Comparison of ENCODE assay signal across 1 cellular context in the genomic region with DNA sequence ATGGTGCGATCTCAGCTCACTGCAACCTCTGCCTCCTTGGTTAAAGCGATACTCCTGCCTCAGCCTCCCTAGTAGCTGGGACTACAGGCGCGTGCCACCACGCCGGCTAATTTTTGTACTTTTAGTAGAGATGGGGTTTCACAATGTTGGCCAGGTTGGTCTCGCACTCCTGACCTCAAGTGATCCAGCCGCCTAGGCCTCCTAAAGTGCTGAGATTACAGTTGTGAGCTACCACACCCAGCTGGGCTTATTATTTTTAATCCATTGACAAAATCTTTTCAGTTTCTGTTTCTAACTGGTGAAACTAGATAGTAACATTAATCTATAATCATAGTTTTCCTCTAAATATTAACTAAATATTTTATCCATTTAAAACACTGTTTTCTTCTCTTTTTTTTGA.
TF ChIP-seq lines count a peak whose summit lies in the region.

No MANE protein-coding gene starts in this region.

TF ChIP-seq in K562, 482 proteins besides CTCF, POLR2A, EP300 and RAD21:
- TF ChIP-seq, protein P1, sequence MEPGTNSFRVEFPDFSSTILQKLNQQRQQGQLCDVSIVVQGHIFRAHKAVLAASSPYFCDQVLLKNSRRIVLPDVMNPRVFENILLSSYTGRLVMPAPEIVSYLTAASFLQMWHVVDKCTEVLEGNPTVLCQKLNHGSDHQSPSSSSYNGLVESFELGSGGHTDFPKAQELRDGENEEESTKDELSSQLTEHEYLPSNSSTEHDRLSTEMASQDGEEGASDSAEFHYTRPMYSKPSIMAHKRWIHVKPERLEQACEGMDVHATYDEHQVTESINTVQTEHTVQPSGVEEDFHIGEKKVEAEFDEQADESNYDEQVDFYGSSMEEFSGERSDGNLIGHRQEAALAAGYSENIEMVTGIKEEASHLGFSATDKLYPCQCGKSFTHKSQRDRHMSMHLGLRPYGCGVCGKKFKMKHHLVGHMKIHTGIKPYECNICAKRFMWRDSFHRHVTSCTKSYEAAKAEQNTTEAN (CRISPR knock-in tag; IDR thresholded peaks at IDR 0.05) = no peak
- TF ChIP-seq ELF1 (tag; IDR thresholded peaks at IDR 0.05) = no peak
- TF ChIP-seq, protein P2, sequence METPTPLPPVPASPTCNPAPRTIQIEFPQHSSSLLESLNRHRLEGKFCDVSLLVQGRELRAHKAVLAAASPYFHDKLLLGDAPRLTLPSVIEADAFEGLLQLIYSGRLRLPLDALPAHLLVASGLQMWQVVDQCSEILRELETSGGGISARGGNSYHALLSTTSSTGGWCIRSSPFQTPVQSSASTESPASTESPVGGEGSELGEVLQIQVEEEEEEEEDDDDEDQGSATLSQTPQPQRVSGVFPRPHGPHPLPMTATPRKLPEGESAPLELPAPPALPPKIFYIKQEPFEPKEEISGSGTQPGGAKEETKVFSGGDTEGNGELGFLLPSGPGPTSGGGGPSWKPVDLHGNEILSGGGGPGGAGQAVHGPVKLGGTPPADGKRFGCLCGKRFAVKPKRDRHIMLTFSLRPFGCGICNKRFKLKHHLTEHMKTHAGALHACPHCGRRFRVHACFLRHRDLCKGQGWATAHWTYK (CRISPR knock-in tag; IDR thresholded peaks at IDR 0.05) = no peak
- 0 out of 2 replicates have a peak, but pooled peaks have one; percentile 8 for TF ChIP-seq ZNF316 (IDR thresholded peaks at IDR 0.05)
- TF ChIP-seq, protein P3, sequence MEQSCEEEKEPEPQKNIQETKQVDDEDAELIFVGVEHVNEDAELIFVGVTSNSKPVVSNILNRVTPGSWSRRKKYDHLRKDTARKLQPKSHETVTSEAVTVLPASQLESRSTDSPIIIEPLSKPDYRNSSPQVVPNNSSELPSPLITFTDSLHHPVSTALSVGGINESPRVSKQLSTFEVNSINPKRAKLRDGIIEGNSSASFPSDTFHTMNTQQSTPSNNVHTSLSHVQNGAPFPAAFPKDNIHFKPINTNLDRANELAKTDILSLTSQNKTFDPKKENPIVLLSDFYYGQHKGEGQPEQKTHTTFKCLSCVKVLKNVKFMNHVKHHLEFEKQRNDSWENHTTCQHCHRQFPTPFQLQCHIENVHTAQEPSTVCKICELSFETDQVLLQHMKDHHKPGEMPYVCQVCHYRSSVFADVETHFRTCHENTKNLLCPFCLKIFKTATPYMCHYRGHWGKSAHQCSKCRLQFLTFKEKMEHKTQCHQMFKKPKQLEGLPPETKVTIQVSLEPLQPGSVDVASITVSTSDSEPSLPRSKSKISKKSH (CRISPR knock-in tag; IDR thresholded peaks at IDR 0.05) = no peak
- TF ChIP-seq NR2F6 (CRISPR knock-in tag; IDR thresholded peaks at IDR 0.05) = no peak
- TF ChIP-seq ZBTB1 (CRISPR knock-in tag; IDR thresholded peaks at IDR 0.05; ENCODE audit: borderline replicate concordance, low read depth) = no peak
TF ChIP-seq in K562: peak in this region for 1.
